In the genomic region with DNA sequence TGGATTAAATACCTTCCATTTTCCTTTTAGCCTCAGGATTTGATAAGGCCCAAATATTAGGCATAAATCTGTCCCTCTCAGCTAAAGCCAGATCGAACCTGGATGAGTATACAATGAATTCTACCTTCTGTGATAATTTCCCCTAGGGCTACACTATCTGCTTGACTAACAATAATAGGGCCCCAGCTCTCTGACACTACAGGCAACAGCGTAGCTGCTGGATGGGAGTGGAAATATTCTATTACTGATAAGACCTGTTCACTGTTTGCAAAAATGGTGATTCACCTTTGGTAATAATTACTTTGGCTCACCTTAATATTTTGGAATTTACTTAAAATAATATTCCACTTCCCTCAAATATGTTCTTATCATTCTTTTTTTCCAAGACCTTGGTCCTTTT, we compare ENCODE assay signal across 6 cellular contexts.
"Had no signal": no experiment of that assay in that cellular context is flagged by ENCODE, and none has a peak within 500 bp of the region (broad histone marks: within the 10 kb centered on the region; RNA-seq: fewer than 3 reads in every experiment).

No MANE protein-coding gene starts in this region.

- H3K4me3 ChIP-seq: GM23248, K562 had no signal

- H2AFZ ChIP-seq: GM23248 had no signal

- H3K4me3 Mint-ChIP-seq: H9 had no signal

- ATAC-seq: K562 had no signal

- H3K27ac ChIP-seq: GM23248 had no signal

- H3K27ac Mint-ChIP-seq: H9 had no signal

- DNase-seq: GM23248, H9, HCEC 1CT, IMR-90, KG1 had no signal

- H3K9ac ChIP-seq: GM23248 had no signal
